Comparison of ENCODE assay signal across 10 cellular contexts in the genomic region with DNA sequence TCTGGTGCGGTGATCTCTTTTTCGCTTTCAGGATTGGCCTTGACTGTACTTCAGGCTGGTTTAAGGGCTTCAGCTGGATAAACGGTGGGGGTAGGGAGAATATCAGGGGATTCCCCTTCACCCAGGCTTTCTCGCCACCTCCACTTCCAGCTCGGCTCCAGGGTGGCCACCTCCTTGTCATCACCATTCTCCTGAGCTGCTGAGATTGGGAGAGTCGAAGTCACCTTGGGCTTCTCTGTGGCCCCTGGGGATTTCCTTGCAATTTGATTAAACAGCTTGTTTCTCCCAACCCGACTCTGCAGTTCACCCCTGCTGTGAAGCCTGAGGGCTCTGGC. TPM values are rescaled to one million over a fixed set of nuclear protein-coding genes. Genes with fewer than 3 reads are reported as not detected.
DNase-seq lines count a peak whose midpoint lies in the region; ATAC-seq lines count a peak whose summit lies in the region.
"Had no signal": no experiment of that assay in that cellular context is flagged by ENCODE, and none has a peak within 500 bp of the region (broad histone marks: within the 10 kb centered on the region; RNA-seq: fewer than 3 reads in every experiment).

No MANE protein-coding gene starts in this region.

- H3K27ac ChIP-seq in CD4-positive, CD25-positive, alpha-beta regulatory T cell (ENCODE audit: insufficient read depth, low read length, poor library complexity, severe bottlenecking): no peak overlapping the region
- no peak overlapping the region for H3K27ac ChIP-seq in muscle layer of duodenum (ENCODE audit: low read length)
- H3K27ac ChIP-seq: adrenal gland had no signal

- DNase-seq in CD4-positive, CD25-positive, alpha-beta regulatory T cell: no peak
- DNase-seq in activated naive CD8-positive, alpha-beta T cell treated with anti-CD3 and anti-CD28 coated beads, Interleukin-2, amount 50 U/mL, for 24 hours: peak; percentile 39
- DNase-seq in activated gamma-delta T cell (lab: John Stamatoyannopoulos, UW) (no peak), medulla oblongata (ENCODE audit: extremely low spot score) (no peak), Ammon's horn (ENCODE audit: low spot score) (no peak)
- DNase-seq: posterior cingulate gyrus had no signal

- peaks cover 16% of the 10 kb centered on the region for H3K4me1 ChIP-seq in CD4-positive, CD25-positive, alpha-beta regulatory T cell (ENCODE audit: control insufficient read depth, insufficient read depth, low read length, poor library complexity, severe bottlenecking)
- H3K4me1 ChIP-seq in muscle layer of duodenum (ENCODE audit: control insufficient read depth in 1 of 2, insufficient read depth in 2 of 2, low read length in 2 of 2): peaks cover 0 to 15% of the 10 kb centered on the region in 2 donors

- H3K36me3 ChIP-seq in CD4-positive, CD25-positive, alpha-beta regulatory T cell (ENCODE audit: control insufficient read depth, insufficient read depth, low read length): no peaks in the 10 kb centered on the region
- no peaks in the 10 kb centered on the region for H3K36me3 ChIP-seq in muscle layer of duodenum (ENCODE audit: control insufficient read depth in 1 of 2, insufficient read depth in 2 of 2, low read length in 2 of 2)
- H3K36me3 ChIP-seq: adrenal gland had no signal

- peak overlapping the region in 1 of 3 donors; percentile 4 for H3K27ac Mint-ChIP-seq in CD4-positive, CD25-positive, alpha-beta regulatory T cell
- H3K27ac Mint-ChIP-seq in activated naive CD8-positive, alpha-beta T cell treated with anti-CD3 and anti-CD28 coated beads, Interleukin-2, amount 50 U/mL, for 24 hours: peak overlapping the region; percentile 94

- H3K4me3 ChIP-seq in CD4-positive, CD25-positive, alpha-beta regulatory T cell (ENCODE audit: low read depth, low read length): no peak overlapping the region
- peak overlapping the region; percentile 56 for H3K4me3 ChIP-seq in muscle layer of duodenum (ENCODE audit: low read depth in 1 of 2, low read length in 2 of 2)

- ATAC-seq in CD4-positive, CD25-positive, alpha-beta regulatory T cell (ENCODE audit: low read depth in 2 of 2): no peak
- ATAC-seq in GM21723 (IDR thresholded peaks at IDR 0.05; ENCODE audit: unreplicated experiment): peak; percentile 25
- peak; percentile 24 for ATAC-seq in activated naive CD8-positive, alpha-beta T cell treated with anti-CD3 and anti-CD28 coated beads, Interleukin-2, amount 50 U/mL, for 24 hours
- ATAC-seq in GM19463 (IDR thresholded peaks at IDR 0.05; ENCODE audit: unreplicated experiment): no peak

- no peaks in the 10 kb centered on the region for H3K9me3 ChIP-seq in CD4-positive, CD25-positive, alpha-beta regulatory T cell (ENCODE audit: control insufficient read depth in 2 of 2, low read length in 2 of 2)
- no peaks in the 10 kb centered on the region for H3K9me3 ChIP-seq in muscle layer of duodenum (ENCODE audit: control insufficient read depth in 1 of 2, low read length in 2 of 2)
- H3K9me3 ChIP-seq: adrenal gland had no signal

- peaks cover 38% of the 10 kb centered on the region for H3K27me3 Mint-ChIP-seq in CD4-positive, CD25-positive, alpha-beta regulatory T cell
- H3K27me3 Mint-ChIP-seq in activated naive CD8-positive, alpha-beta T cell treated with anti-CD3 and anti-CD28 coated beads, Interleukin-2, amount 50 U/mL, for 24 hours: peaks cover 14% of the 10 kb centered on the region

- no peaks in the 10 kb centered on the region for H3K36me3 Mint-ChIP-seq in CD4-positive, CD25-positive, alpha-beta regulatory T cell
- no peaks in the 10 kb centered on the region for H3K36me3 Mint-ChIP-seq in activated naive CD8-positive, alpha-beta T cell treated with anti-CD3 and anti-CD28 coated beads, Interleukin-2, amount 50 U/mL, for 24 hours (ENCODE audit: low read depth)

- H3K9me3 Mint-ChIP-seq in CD4-positive, CD25-positive, alpha-beta regulatory T cell: peaks cover 0 to 8% (median 0%) of the 10 kb centered on the region in 7 donors
- no peaks in the 10 kb centered on the region for H3K9me3 Mint-ChIP-seq in activated naive CD8-positive, alpha-beta T cell treated with anti-CD3 and anti-CD28 coated beads, Interleukin-2, amount 50 U/mL, for 24 hours

- peaks cover 21% of the 10 kb centered on the region for H3K27me3 ChIP-seq in CD4-positive, CD25-positive, alpha-beta regulatory T cell (ENCODE audit: control insufficient read depth, insufficient read depth, low read length)
- H3K27me3 ChIP-seq in muscle layer of duodenum (ENCODE audit: low read depth, low read length): peaks cover 4% of the 10 kb centered on the region
- H3K27me3 ChIP-seq: adrenal gland had no signal

- peaks cover 0 to 21% (median 5%) of the 10 kb centered on the region in 4 donors for H3K4me1 Mint-ChIP-seq in CD4-positive, CD25-positive, alpha-beta regulatory T cell
- peaks cover 59% of the 10 kb centered on the region for H3K4me1 Mint-ChIP-seq in activated naive CD8-positive, alpha-beta T cell treated with anti-CD3 and anti-CD28 coated beads, Interleukin-2, amount 50 U/mL, for 24 hours

- peak overlapping the region; percentile 47 to 77 (median 73) for H3K4me3 Mint-ChIP-seq in CD4-positive, CD25-positive, alpha-beta regulatory T cell
- peak overlapping the region; percentile 84 for H3K4me3 Mint-ChIP-seq in activated naive CD8-positive, alpha-beta T cell treated with anti-CD3 and anti-CD28 coated beads, Interleukin-2, amount 50 U/mL, for 24 hours

RNA-seq across cellular contexts. Expression of a gene that starts 1.0 kb away (rescaled TPM):
- total RNA-seq in CD4-positive, CD25-positive, alpha-beta regulatory T cell: 0.57 TPM
- 1 to 10 TPM in 1 of 4 donors, under 1 TPM in 3; 0.39 to 1.3 (median 0.56) TPM for polyA plus RNA-seq in CD4-positive, CD25-positive, alpha-beta regulatory T cell

RNA-seq across cellular contexts. Expression of a gene that starts 10.2 kb away (rescaled TPM):
- 0.22 TPM for total RNA-seq in CD4-positive, CD25-positive, alpha-beta regulatory T cell
- polyA plus RNA-seq in CD4-positive, CD25-positive, alpha-beta regulatory T cell: under 1 TPM in 3 of 4 donors, not detected in 1; 0.06 to 0.32 (median 0.16) TPM

RNA-seq across cellular contexts. Expression of a gene that starts 26.5 kb away (rescaled TPM):
- 14.3 TPM for total RNA-seq in CD4-positive, CD25-positive, alpha-beta regulatory T cell
- 10 to 100 TPM; 36.8 to 52.6 (median 46.5) TPM for polyA plus RNA-seq in CD4-positive, CD25-positive, alpha-beta regulatory T cell

RNA-seq across cellular contexts. Expression of a gene that starts 47.1 kb away (rescaled TPM):
- total RNA-seq in CD4-positive, CD25-positive, alpha-beta regulatory T cell: not detected
- polyA plus RNA-seq in CD4-positive, CD25-positive, alpha-beta regulatory T cell: not detected
- total RNA-seq: adrenal gland had no signal

RNA-seq across cellular contexts. Expression of a gene that starts 50.8 kb away (rescaled TPM):
- 27.8 TPM for total RNA-seq in CD4-positive, CD25-positive, alpha-beta regulatory T cell
- polyA plus RNA-seq in CD4-positive, CD25-positive, alpha-beta regulatory T cell: 10 to 100 TPM; 20.3 to 22.4 (median 21.8) TPM

Comparison
In these comparisons a context has a peak if more than half of its experiments do, and no peak if none do; other contexts are left out.
1. ATAC-seq: peak in GM21723 (single experiment) and activated naive CD8-positive, alpha-beta T cell treated with anti-CD3 and anti-CD28 coated beads, Interleukin-2, amount 50 U/mL, for 24 hours (single experiment); none in CD4-positive, CD25-positive, alpha-beta regulatory T cell (0 of 2) and GM19463 (single experiment).